In genomic region chrM:15870-16511, GRCh38 we compare ENCODE assay signal across 31 cellular contexts.
"Had no signal": no experiment of that assay in that cellular context is flagged by ENCODE, and none has a peak within 500 bp of the region (broad histone marks: within the 10 kb centered on the region; RNA-seq: fewer than 3 reads in every experiment).

No MANE protein-coding gene starts in this region.

- H3K27me3 Mint-ChIP-seq: progenitor cell of endocrine pancreas; stimulated activated memory B cell treated with anti-CD40 and anti-IgM and Interleukin-4, amounts not matched to agents 10 μg/mL and 1 μg/mL and 100 μg/mL, for 72 hours; stimulated activated naive CD8-positive, alpha-beta T cell treated with anti-CD3 and anti-CD28 coated beads, Interleukin-15, amount 100 ng/mL, for 72 hours; type B pancreatic cell had no signal

- H2AFZ ChIP-seq: neural progenitor cell, parathyroid adenoma had no signal

- H3K4me3 ChIP-seq: neural progenitor cell, ovary, psoas muscle, skin epidermis, smooth muscle cell, spleen, suprapubic skin, testis, tibial artery, transverse colon, upper lobe of right lung, uterus had no signal

- H3K27ac ChIP-seq: neural progenitor cell, ovary, parathyroid adenoma, psoas muscle, skin epidermis, spleen, suprapubic skin, testis, tibial artery, transverse colon, upper lobe of right lung, uterus had no signal

- H3K79me2 ChIP-seq: parathyroid adenoma had no signal

- H3K4me1 ChIP-seq: neural progenitor cell, parathyroid adenoma, psoas muscle, spleen, suprapubic skin, testis, tibial artery, transverse colon, upper lobe of right lung, uterus had no signal

- H3K36me3 Mint-ChIP-seq: natural killer cell; neural progenitor cell; stimulated activated memory B cell treated with anti-CD40 and anti-IgM and Interleukin-4, amounts not matched to agents 10 μg/mL and 1 μg/mL and 100 μg/mL, for 72 hours; type B pancreatic cell had no signal

- H3K4me3 Mint-ChIP-seq: natural killer cell; nephron; neural progenitor cell; stimulated activated memory B cell treated with anti-CD40 and anti-IgM and Interleukin-4, amounts not matched to agents 10 μg/mL and 1 μg/mL and 100 μg/mL, for 72 hours; stimulated activated naive CD8-positive, alpha-beta T cell treated with anti-CD3 and anti-CD28 coated beads, Interleukin-15, amount 100 ng/mL, for 72 hours; type B pancreatic cell had no signal

- H3K4me2 ChIP-seq: neural progenitor cell, smooth muscle cell had no signal

- H3K36me3 ChIP-seq: neural progenitor cell, ovary, spleen, suprapubic skin, tibial artery, transverse colon, upper lobe of right lung, uterus had no signal

- H3K9ac ChIP-seq: neural progenitor cell, parathyroid adenoma had no signal

- H3K9me3 ChIP-seq: ovary, psoas muscle, spleen, suprapubic skin, testis, tibial artery, transverse colon, upper lobe of right lung, uterus had no signal

- DNase-seq: natural killer cell; occipital lobe; ovary; posterior cingulate gyrus; psoas muscle; right cardiac atrium; spleen; stimulated activated CD4-positive, alpha-beta T cell treated with anti-CD3 and anti-CD28 coated beads, Interleukin-12 subunit alpha, Interleukin-12 subunit beta, amount 100 ng/mL, for 4 hours; stimulated activated CD4-positive, alpha-beta T cell treated with anti-CD3 and anti-CD28 coated beads, Interleukin-1b, Interleukin-23, amount 100 ng/mL, for 48 hours; stimulated activated CD4-positive, alpha-beta T cell treated with anti-CD3 and anti-CD28 coated beads, Interleukin-4, amount 100 ng/mL, for 1 hour; stimulated activated CD4-positive, alpha-beta T cell treated with anti-CD3 and anti-CD28 coated beads, Interleukin-4, amount 100 ng/mL, for 4 hours; stimulated activated CD8-positive, alpha-beta memory T cell treated with anti-CD3 and anti-CD28 coated beads, Interleukin-4, amount 100 ng/mL, for 48 hours; stimulated activated naive CD4-positive, alpha-beta T cell; stimulated activated naive CD8-positive, alpha-beta T cell treated with anti-CD3 and anti-CD28 coated beads, Interleukin-15, amount 100 ng/mL, for 72 hours; stimulated activated naive CD8-positive, alpha-beta T cell treated with anti-CD3 and anti-CD28 coated beads, Interleukin-15, Interleukin-2, amounts not matched to agents 100 U/mL and 50 U/mL, for 24 hours; substantia nigra; testis; tibial artery; transverse colon; upper lobe of right lung; uterus had no signal

- H3K9me3 Mint-ChIP-seq: natural killer cell; nephron; neural progenitor cell; stimulated activated memory B cell treated with anti-CD40 and anti-IgM and Interleukin-4, amounts not matched to agents 10 μg/mL and 1 μg/mL and 100 μg/mL, for 72 hours; stimulated activated naive CD8-positive, alpha-beta T cell treated with anti-CD3 and anti-CD28 coated beads, Interleukin-15, amount 100 ng/mL, for 72 hours; type B pancreatic cell had no signal

- H3K27ac Mint-ChIP-seq: natural killer cell; nephron; neural progenitor cell; progenitor cell of endocrine pancreas; stimulated activated memory B cell treated with anti-CD40 and anti-IgM and Interleukin-4, amounts not matched to agents 10 μg/mL and 1 μg/mL and 100 μg/mL, for 72 hours; stimulated activated naive CD8-positive, alpha-beta T cell treated with anti-CD3 and anti-CD28 coated beads, Interleukin-15, amount 100 ng/mL, for 72 hours; type B pancreatic cell had no signal

- ATAC-seq: natural killer cell; psoas muscle; right cardiac atrium; sciatic nerve; stimulated activated memory B cell treated with anti-CD40 and anti-IgM and Interleukin-4, amounts not matched to agents 10 μg/mL and 1 μg/mL and 100 μg/mL, for 72 hours; stimulated activated naive CD8-positive, alpha-beta T cell treated with anti-CD3 and anti-CD28 coated beads, Interleukin-15, amount 100 ng/mL, for 72 hours; stimulated activated naive CD8-positive, alpha-beta T cell treated with anti-CD3 and anti-CD28 coated beads, Interleukin-15, Interleukin-2, amounts not matched to agents 100 U/mL and 50 U/mL, for 24 hours; upper lobe of right lung had no signal

- H3K27me3 ChIP-seq: neural progenitor cell, ovary, spleen, suprapubic skin, testis, tibial artery, transverse colon, upper lobe of right lung, uterus had no signal

- H3K4me1 Mint-ChIP-seq: natural killer cell; nephron; neural progenitor cell; stimulated activated memory B cell treated with anti-CD40 and anti-IgM and Interleukin-4, amounts not matched to agents 10 μg/mL and 1 μg/mL and 100 μg/mL, for 72 hours; stimulated activated naive CD8-positive, alpha-beta T cell treated with anti-CD3 and anti-CD28 coated beads, Interleukin-15, amount 100 ng/mL, for 72 hours had no signal
